Comparison of ENCODE assay signal across 8 cellular contexts in genomic region chr1:154971341-154971998, GRCh38. TPM values are rescaled to one million over a fixed set of nuclear protein-coding genes. Genes with fewer than 3 reads are reported as not detected.
DNase-seq lines count a peak whose midpoint lies in the region; ATAC-seq and TF ChIP-seq lines count a peak whose summit lies in the region.

No MANE protein-coding gene starts in this region.

- no peak for TF ChIP-seq POLR2A in suprapubic skin (IDR thresholded peaks at IDR 0.05)

- H3K27me3 Mint-ChIP-seq in activated T-helper 1 cell treated with anti-CD3 and anti-CD28 coated beads, Interleukin-12 subunit alpha, Interleukin-12 subunit beta, Interleukin-2, Interleukin-4 antibody, amounts not matched to agents 30 ng/mL and 10 ng/mL and 1 ng/mL, durations not matched to agents 14 hours and 24 hours and 36 hours (ENCODE audit: insufficient read depth) = no peaks in the 10 kb centered on the region

- no peaks in the 10 kb centered on the region for H3K27me3 ChIP-seq in SK-N-SH (ENCODE audit: insufficient read depth)
- H3K27me3 ChIP-seq in iPS-15b (ENCODE audit: control insufficient read depth, insufficient read depth, low read length) = no peaks in the 10 kb centered on the region
- H3K27me3 ChIP-seq in suprapubic skin = no peaks in the 10 kb centered on the region

- POLR2A ChIA-PET in SK-N-SH (lab: Yijun Ruan, JAX) = interaction anchor here (1.2 to 3.7 kb wide), 7 partner anchors 8 to 30 kb away, joined by 7 to 25 read pairs (median 15); partner anchors contain the start of genes FLAD1, PBXIP1 and PYGO2

- H3K4me1 ChIP-seq in SK-N-SH (ENCODE audit: control insufficient read depth in 1 of 2, insufficient read depth in 2 of 2, low read depth in 1 of 2, low read length in 1 of 2) (peaks cover 18 to 65% of the 10 kb centered on the region in 2 experiments), iPS-15b (ENCODE audit: control insufficient read depth, insufficient read depth, low read length) (peaks cover 9% of the 10 kb centered on the region), suprapubic skin (peaks cover 74% of the 10 kb centered on the region)

- H3K9ac ChIP-seq in SK-N-SH (peak overlapping the region; percentile 88), iPS-15b (ENCODE audit: low read depth, low read length) (peak overlapping the region; percentile 56)

- peaks cover 27% of the 10 kb centered on the region for H4K20me1 ChIP-seq in SK-N-SH (ENCODE audit: insufficient read depth)

- no peak for TF ChIP-seq RAD21 in SK-N-SH (IDR thresholded peaks at IDR 0.05; ENCODE audit: low read length)

- no peaks in the 10 kb centered on the region for H3K9me3 Mint-ChIP-seq in activated T-helper 1 cell treated with anti-CD3 and anti-CD28 coated beads, Interleukin-12 subunit alpha, Interleukin-12 subunit beta, Interleukin-2, Interleukin-4 antibody, amounts not matched to agents 30 ng/mL and 10 ng/mL and 1 ng/mL, durations not matched to agents 14 hours and 24 hours and 36 hours

- H3K79me2 ChIP-seq in SK-N-SH (ENCODE audit: insufficient read depth) = peaks cover 70% of the 10 kb centered on the region

- H3K36me3 ChIP-seq in SK-N-SH (replicated peaks in 1 of 2; ENCODE audit: control insufficient read depth in 1 of 2, insufficient read depth in 2 of 2, low read length in 1 of 2) = peaks cover 18 to 20% of the 10 kb centered on the region in 2 experiments
- H3K36me3 ChIP-seq in iPS-15b (ENCODE audit: control insufficient read depth, insufficient read depth, low read length) = peaks cover 19% of the 10 kb centered on the region
- peaks cover 24% of the 10 kb centered on the region for H3K36me3 ChIP-seq in suprapubic skin

- no peak for DNase-seq in SK-N-SH
- DNase-seq in activated T-helper 1 cell treated with anti-CD3 and anti-CD28 coated beads, Interleukin-12 subunit alpha, Interleukin-12 subunit beta, Interleukin-2, Interleukin-4 antibody, amounts not matched to agents 30 ng/mL and 10 ng/mL and 1 ng/mL, durations not matched to agents 14 hours and 24 hours and 36 hours (ENCODE audit: low spot score) = no peak
- DNase-seq in suprapubic skin (ENCODE audit: low spot score in 2 of 2) = no peak
- no peak for DNase-seq in left lobe of liver (ENCODE audit: low spot score)
- DNase-seq in SIG-M5 (lab: John Stamatoyannopoulos, UW) = no peak

- CTCF ChIA-PET in SK-N-SH (lab: Yijun Ruan, JAX) = interaction anchor here (1.0 to 37.5 kb wide), 9 partner anchors 11 to 196 kb away, joined by 3 to 640 read pairs (median 7); partner anchors contain the start of genes FLAD1, LENEP, PYGO2 and ZBTB7B

- H3K9me3 ChIP-seq in SK-N-SH (no peaks in the 10 kb centered on the region), iPS-15b (ENCODE audit: control insufficient read depth, insufficient read depth, low read length) (no peaks in the 10 kb centered on the region), suprapubic skin (no peaks in the 10 kb centered on the region)

- no peak for TF ChIP-seq EP300 in SK-N-SH (IDR thresholded peaks at IDR 0.05; ENCODE audit: borderline replicate concordance in 1 of 2, low read depth in 1 of 2, low read length in 1 of 2)
- no peak for TF ChIP-seq EP300 in suprapubic skin (IDR thresholded peaks at IDR 0.05)

- H3K4me2 ChIP-seq in SK-N-SH = peak overlapping the region; percentile 98

- H3F3A ChIP-seq in SK-N-SH (replicated peaks; ENCODE audit: insufficient read depth) = peaks cover 39% of the 10 kb centered on the region

- 57% methylated on average over 10 of the region's 10 CpGs for WGBS in SK-N-SH (ENCODE audit: low lambda C conversion rate)
- 25% methylated on average over 10 of the region's 10 CpGs for WGBS in suprapubic skin

- peaks cover 24% of the 10 kb centered on the region for H3K36me3 Mint-ChIP-seq in activated T-helper 1 cell treated with anti-CD3 and anti-CD28 coated beads, Interleukin-12 subunit alpha, Interleukin-12 subunit beta, Interleukin-2, Interleukin-4 antibody, amounts not matched to agents 30 ng/mL and 10 ng/mL and 1 ng/mL, durations not matched to agents 14 hours and 24 hours and 36 hours (ENCODE audit: low read depth)

- intact Hi-C loops in activated T-helper 1 cell treated with anti-CD3 and anti-CD28 coated beads, Interleukin-12 subunit alpha, Interleukin-12 subunit beta, Interleukin-2, Interleukin-4 antibody, amounts not matched to agents 30 ng/mL and 10 ng/mL and 1 ng/mL, durations not matched to agents 14 hours and 24 hours and 36 hours (cut with micrococcal nuclease) = loop anchor here (5.0 kb wide), 1 partner anchor 221 kb away; no protein-coding TSS in a partner anchor

- peak overlapping the region; percentile 83 for H3K27ac Mint-ChIP-seq in activated T-helper 1 cell treated with anti-CD3 and anti-CD28 coated beads, Interleukin-12 subunit alpha, Interleukin-12 subunit beta, Interleukin-2, Interleukin-4 antibody, amounts not matched to agents 30 ng/mL and 10 ng/mL and 1 ng/mL, durations not matched to agents 14 hours and 24 hours and 36 hours

- no peaks in the 10 kb centered on the region for H3K9me2 ChIP-seq in SK-N-SH

- H3K4me3 ChIP-seq in SK-N-SH (ENCODE audit: low read depth in 2 of 2, low read length in 1 of 2) = peak overlapping the region; percentile 4 to 90
- H3K4me3 ChIP-seq in iPS-15b (ENCODE audit: low read depth, low read length) = peak overlapping the region; percentile 76
- peak overlapping the region; percentile 46 for H3K4me3 ChIP-seq in suprapubic skin

- TF ChIP-seq CTCF in SK-N-SH (IDR thresholded peaks at IDR 0.05) = no peak
- no peak for TF ChIP-seq CTCF in suprapubic skin (IDR thresholded peaks at IDR 0.05)

- H3K27ac ChIP-seq in SK-N-SH (ENCODE audit: low read depth in 2 of 2, low read length in 1 of 2) = peak overlapping the region; percentile 97 to 99
- peak overlapping the region; percentile 97 for H3K27ac ChIP-seq in suprapubic skin

- H3K4me1 Mint-ChIP-seq in activated T-helper 1 cell treated with anti-CD3 and anti-CD28 coated beads, Interleukin-12 subunit alpha, Interleukin-12 subunit beta, Interleukin-2, Interleukin-4 antibody, amounts not matched to agents 30 ng/mL and 10 ng/mL and 1 ng/mL, durations not matched to agents 14 hours and 24 hours and 36 hours (ENCODE audit: low read depth) = peaks cover 47% of the 10 kb centered on the region

- ATAC-seq in SK-N-SH treated with all-trans-retinoic acid at 6 μM for 48 hours (no peak), left lobe of liver (no peak), HG02678 (IDR thresholded peaks at IDR 0.05; ENCODE audit: unreplicated experiment) (no peak)

- H3K4me3 Mint-ChIP-seq in activated T-helper 1 cell treated with anti-CD3 and anti-CD28 coated beads, Interleukin-12 subunit alpha, Interleukin-12 subunit beta, Interleukin-2, Interleukin-4 antibody, amounts not matched to agents 30 ng/mL and 10 ng/mL and 1 ng/mL, durations not matched to agents 14 hours and 24 hours and 36 hours = peak overlapping the region; percentile 47

- H2AFZ ChIP-seq in SK-N-SH (ENCODE audit: low read depth) = no peak overlapping the region

TF ChIP-seq in SK-N-SH, 30 proteins besides CTCF, POLR2A, EP300 and RAD21 (continues in another document):
- no peak for TF ChIP-seq RFX5 (IDR thresholded peaks at IDR 0.05; ENCODE audit: low read length)

RNA-seq across cellular contexts. Expression of gene SHC1, which starts 0.9 kb away (rescaled TPM):
- 338 and 395 TPM in 2 replicates for polyA plus RNA-seq in SK-N-SH (2012; rRNA removed)
- polyA plus RNA-seq in SK-N-SH (2012; cell fraction: cytosol; rRNA removed) = 199 and 274 TPM in 2 replicates
- polyA plus RNA-seq in SK-N-SH (2012; cell fraction: nucleus; rRNA removed) = 1,066 and 1,388 TPM in 2 replicates
- total RNA-seq in activated T-helper 1 cell treated with anti-CD3 and anti-CD28 coated beads, Interleukin-12 subunit alpha, Interleukin-12 subunit beta, Interleukin-2, Interleukin-4 antibody, amounts not matched to agents 30 ng/mL and 10 ng/mL and 1 ng/mL, durations not matched to agents 14 hours and 24 hours and 36 hours = 61.4 and 62.3 TPM in 2 replicates
- total RNA-seq in suprapubic skin = 100 to 1,000 TPM in 1 of 4 donors, 10 to 100 TPM in 3; 54.5 to 102 (median 69.5) TPM
- 43.0 TPM for total RNA-seq in left lobe of liver

RNA-seq across cellular contexts. Expression of gene CKS1B, which starts 3.0 kb away (rescaled TPM):
- 256 and 308 TPM in 2 replicates for polyA plus RNA-seq in SK-N-SH (2012; rRNA removed)
- polyA plus RNA-seq in SK-N-SH (2012; cell fraction: cytosol; rRNA removed) = 286 and 340 TPM in 2 replicates
- 86.1 and 118 TPM in 2 replicates for polyA plus RNA-seq in SK-N-SH (2012; cell fraction: nucleus; rRNA removed)
- total RNA-seq in activated T-helper 1 cell treated with anti-CD3 and anti-CD28 coated beads, Interleukin-12 subunit alpha, Interleukin-12 subunit beta, Interleukin-2, Interleukin-4 antibody, amounts not matched to agents 30 ng/mL and 10 ng/mL and 1 ng/mL, durations not matched to agents 14 hours and 24 hours and 36 hours = 151 and 158 TPM in 2 replicates
- total RNA-seq in suprapubic skin = 10 to 100 TPM; 37.8 to 55.4 (median 49.7) TPM
- total RNA-seq in left lobe of liver = 14.2 TPM

RNA-seq across cellular contexts. Expression of gene PYGO2, which starts 9.9 kb away (rescaled TPM):
- 23.3 and 28.2 TPM in 2 replicates for polyA plus RNA-seq in SK-N-SH (2012; rRNA removed)
- polyA plus RNA-seq in SK-N-SH (2012; cell fraction: cytosol; rRNA removed) = 14.3 and 19.8 TPM in 2 replicates
- polyA plus RNA-seq in SK-N-SH (2012; cell fraction: nucleus; rRNA removed) = 36.8 and 45.8 TPM in 2 replicates
- 34.7 and 35.0 TPM in 2 replicates for total RNA-seq in activated T-helper 1 cell treated with anti-CD3 and anti-CD28 coated beads, Interleukin-12 subunit alpha, Interleukin-12 subunit beta, Interleukin-2, Interleukin-4 antibody, amounts not matched to agents 30 ng/mL and 10 ng/mL and 1 ng/mL, durations not matched to agents 14 hours and 24 hours and 36 hours
- total RNA-seq in suprapubic skin = 10 to 100 TPM; 34.2 to 46.7 (median 35.3) TPM
- total RNA-seq in left lobe of liver = 10.5 TPM

RNA-seq across cellular contexts. Expression of gene FLAD1, which starts 11.7 kb away (rescaled TPM):
- polyA plus RNA-seq in SK-N-SH (2012; rRNA removed) = 50.8 and 56.2 TPM in 2 replicates
- polyA plus RNA-seq in SK-N-SH (2012; cell fraction: cytosol; rRNA removed) = 21.8 and 32.1 TPM in 2 replicates
- polyA plus RNA-seq in SK-N-SH (2012; cell fraction: nucleus; rRNA removed) = 130 and 147 TPM in 2 replicates
- total RNA-seq in activated T-helper 1 cell treated with anti-CD3 and anti-CD28 coated beads, Interleukin-12 subunit alpha, Interleukin-12 subunit beta, Interleukin-2, Interleukin-4 antibody, amounts not matched to agents 30 ng/mL and 10 ng/mL and 1 ng/mL, durations not matched to agents 14 hours and 24 hours and 36 hours = 69.2 and 74.3 TPM in 2 replicates
- total RNA-seq in suprapubic skin = 10 to 100 TPM; 42.0 to 59.7 (median 52.3) TPM
- 21.9 TPM for total RNA-seq in left lobe of liver

RNA-seq across cellular contexts. Expression of gene PBXIP1, which starts 15.6 kb away (rescaled TPM):
- 55.9 and 64.3 TPM in 2 replicates for polyA plus RNA-seq in SK-N-SH (2012; rRNA removed)
- polyA plus RNA-seq in SK-N-SH (2012; cell fraction: cytosol; rRNA removed) = 35.9 and 48.4 TPM in 2 replicates
- polyA plus RNA-seq in SK-N-SH (2012; cell fraction: nucleus; rRNA removed) = 79.8 and 90.9 TPM in 2 replicates
- 25.1 and 27.9 TPM in 2 replicates for total RNA-seq in activated T-helper 1 cell treated with anti-CD3 and anti-CD28 coated beads, Interleukin-12 subunit alpha, Interleukin-12 subunit beta, Interleukin-2, Interleukin-4 antibody, amounts not matched to agents 30 ng/mL and 10 ng/mL and 1 ng/mL, durations not matched to agents 14 hours and 24 hours and 36 hours
- total RNA-seq in suprapubic skin (10 to 100 TPM; 41.4 to 67.4 (median 61.3) TPM), left lobe of liver (21.3 TPM)
